Comparison of ENCODE assay signal across 18 cellular contexts in the genomic region with DNA sequence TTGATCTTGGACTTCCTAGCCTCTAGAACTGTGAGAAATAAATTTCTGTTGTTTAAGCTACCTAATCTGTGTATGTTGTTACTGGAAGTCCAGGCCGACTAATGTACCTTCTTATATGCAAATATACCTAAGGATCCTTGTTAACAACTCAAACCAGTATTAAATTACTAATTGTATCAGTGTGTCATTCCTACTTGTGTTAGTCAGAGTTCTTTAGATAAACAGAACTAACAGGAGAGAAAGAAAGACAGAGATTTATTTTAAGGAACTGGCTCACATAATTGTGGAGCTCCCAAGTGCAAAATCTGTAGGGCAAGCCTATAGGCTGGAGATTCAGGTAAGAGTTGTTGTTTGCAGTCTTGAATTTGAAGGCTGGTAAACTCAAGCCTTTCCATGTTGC.
DNase-seq lines count a peak whose midpoint lies in the region; ATAC-seq and TF ChIP-seq lines count a peak whose summit lies in the region.
"Had no signal": no experiment of that assay in that cellular context is flagged by ENCODE, and none has a peak within 500 bp of the region (broad histone marks: within the 10 kb centered on the region; RNA-seq: fewer than 3 reads in every experiment).

No MANE protein-coding gene starts in this region.

- peak; percentile 86 for ATAC-seq in PC-3
- ATAC-seq in foreskin keratinocyte: peak; percentile 12
- no peak for ATAC-seq in sciatic nerve

- H2AFZ ChIP-seq in PC-3 (ENCODE audit: low read length): no peak overlapping the region

- intact Hi-C loops in PC-3 (cut with micrococcal nuclease) (no loop called here), esophagus muscularis mucosa (cut with DNase I) (no loop called here), sciatic nerve (cut with DNase I) (no loop called here)

- H3K36me3 ChIP-seq in PC-3 (ENCODE audit: low read depth, low read length): peaks cover 4% of the 10 kb centered on the region; the same call in 1 of the 2 replicates
- no peaks in the 10 kb centered on the region for H3K36me3 ChIP-seq in esophagus muscularis mucosa
- H3K36me3 ChIP-seq: MG63 had no signal

- POLR2A ChIA-PET in PC-3 (lab: Charles Lee; ENCODE audit: unreplicated experiment): no interaction called here

- H3K4me3 ChIP-seq in PC-3 (ENCODE audit: low read length) (no peak overlapping the region), esophagus muscularis mucosa (no peak overlapping the region)
- H3K4me3 ChIP-seq: MG63 had no signal

- TF ChIP-seq EP300 in esophagus muscularis mucosa (IDR thresholded peaks at IDR 0.05): no peak

- CTCF ChIA-PET in PC-3 (lab: Charles Lee): no interaction called here

- no peaks in the 10 kb centered on the region for H3K9me2 ChIP-seq in PC-3 (replicated peaks; ENCODE audit: low read length)

- no peak overlapping the region for H3K27ac ChIP-seq in PC-3 (ENCODE audit: low read length)
- no peak overlapping the region for H3K27ac ChIP-seq in foreskin keratinocyte
- no peak overlapping the region for H3K27ac ChIP-seq in esophagus muscularis mucosa (replicated peaks in 1 of 4)

- no peaks in the 10 kb centered on the region for H4K20me1 ChIP-seq in PC-3 (ENCODE audit: low read length)

- WGBS in esophagus muscularis mucosa: 59% methylated on average over 1 of the region's 1 CpG

- H3K4me2 ChIP-seq in PC-3 (ENCODE audit: low read length): no peak overlapping the region

- DNase-seq in PC-3 (peak; percentile 29), brain pericyte (ENCODE audit: low read depth, low spot score) (peak; percentile 2), foreskin keratinocyte (no peak), renal cortical epithelial cell (ENCODE audit: low read depth) (peak; percentile 44), esophagus muscularis mucosa (ENCODE audit: extremely low spot score) (no peak), sciatic nerve (ENCODE audit: low spot score) (no peak)
- DNase-seq in activated CD4-positive, alpha-beta T cell treated with anti-CD3 and anti-CD28 coated beads, Interleukin-2, amount 50 U/mL, for 48 hours: no peak
- DNase-seq: CD4-positive, alpha-beta T cell; COR-L47; DMS79; H7; Karpas-422; MG63; NCI-H1417; NCI-H1694 treated with DMSO at 0.1 percent for 48 hours; NCI-H2081 treated with DMSO at 0.1 percent for 48 hours; NCI-H510A; NCI-H748 treated with DMSO at 0.1 percent for 48 hours had no signal

- H3K79me2 ChIP-seq in PC-3 (ENCODE audit: low read length): no peaks in the 10 kb centered on the region

- H3K27me3 ChIP-seq in PC-3 (ENCODE audit: low read length) (no peaks in the 10 kb centered on the region), foreskin keratinocyte (no peaks in the 10 kb centered on the region), esophagus muscularis mucosa (no peaks in the 10 kb centered on the region)
- H3K27me3 ChIP-seq: MG63 had no signal

- no peak for TF ChIP-seq CTCF in PC-3 (conservative IDR thresholded peaks at IDR 0.05; ENCODE audit: low read depth, low read length)
- no peak for TF ChIP-seq CTCF in foreskin keratinocyte (conservative IDR thresholded peaks at IDR 0.05)
- no peak for TF ChIP-seq CTCF in esophagus muscularis mucosa (IDR thresholded peaks at IDR 0.05)

- H3K9ac ChIP-seq in PC-3 (ENCODE audit: low read length): no peak overlapping the region

- no peaks in the 10 kb centered on the region for H3F3A ChIP-seq in PC-3 (ENCODE audit: low read length, unreplicated experiment)

- H3K9me3 ChIP-seq in PC-3 (ENCODE audit: low read length): 0 out of 2 replicates have a peak, but pooled peaks cover 7% of the 10 kb centered on the region
- peaks cover 0 to 12% (median 4%) of the 10 kb centered on the region in 4 donors for H3K9me3 ChIP-seq in esophagus muscularis mucosa
- H3K9me3 ChIP-seq: MG63 had no signal

- BruUV-seq in PC-3 (replicated peaks; lab: Mats Ljungman, UMichigan): no TSS peak

- peaks cover 9% of the 10 kb centered on the region for H3K4me1 ChIP-seq in PC-3 (ENCODE audit: insufficient read depth, low read length)
- H3K4me1 ChIP-seq in foreskin keratinocyte: no peaks in the 10 kb centered on the region
- H3K4me1 ChIP-seq in esophagus muscularis mucosa: peaks cover 0 to 8% (median 5%) of the 10 kb centered on the region in 4 donors

- no peak for TF ChIP-seq POLR2A in esophagus muscularis mucosa (IDR thresholded peaks at IDR 0.05; ENCODE audit: low read depth)

Comparison
In these comparisons a context has a peak if more than half of its experiments do, and no peak if none do; other contexts are left out.
1. DNase-seq: peak in PC-3 (single experiment), brain pericyte (single experiment) and renal cortical epithelial cell (single experiment); none in foreskin keratinocyte (0 of 2), esophagus muscularis mucosa (single experiment), sciatic nerve (single experiment) and activated CD4-positive, alpha-beta T cell treated with anti-CD3 and anti-CD28 coated beads, Interleukin-2, amount 50 U/mL, for 48 hours (0 of 2).